In the genomic region with DNA sequence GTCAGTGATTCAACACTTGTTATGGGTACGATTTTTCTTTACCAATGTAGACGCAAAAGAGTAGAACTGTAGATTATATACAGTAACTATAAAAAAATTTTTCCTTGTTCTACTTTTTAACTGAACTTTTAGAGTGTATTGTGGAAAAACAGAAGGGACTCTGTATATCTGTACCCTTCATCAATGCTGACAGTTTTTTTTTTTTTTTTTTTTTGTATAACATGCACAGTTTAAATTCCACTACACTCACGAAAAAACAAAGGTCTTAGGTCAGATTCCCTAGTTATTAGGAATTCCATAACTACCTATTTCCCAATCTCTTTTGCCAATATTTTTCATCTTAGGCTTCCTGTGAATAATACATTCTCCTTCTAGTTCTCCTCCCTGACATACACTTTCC, we compare ENCODE assay signal across 22 cellular contexts. TPM values are rescaled to one million over a fixed set of nuclear protein-coding genes. Genes with fewer than 3 reads are reported as not detected.
A peak's percentile ranks its signal among the peaks of the same experiment; 100 is the strongest.
DNase-seq lines count a peak whose midpoint lies in the region; ATAC-seq and TF ChIP-seq lines count a peak whose summit lies in the region.
"Had no signal": no experiment of that assay in that cellular context is flagged by ENCODE, and none has a peak within 500 bp of the region (broad histone marks: within the 10 kb centered on the region; RNA-seq: fewer than 3 reads in every experiment).

No MANE protein-coding gene starts in this region.

- peaks cover 46% of the 10 kb centered on the region for H3K4me1 ChIP-seq in Loucy (ENCODE audit: insufficient read depth, low read length, poor library complexity, severe bottlenecking)

- H3K36me3 ChIP-seq in Loucy (ENCODE audit: insufficient read depth, low read length) = no peaks in the 10 kb centered on the region
- H3K36me3 ChIP-seq: esophagus muscularis mucosa, thoracic aorta had no signal

- no peaks in the 10 kb centered on the region for H3K27me3 ChIP-seq in Loucy (ENCODE audit: insufficient read depth, low read length, poor library complexity, severe bottlenecking)
- H3K27me3 ChIP-seq: esophagus muscularis mucosa, gastroesophageal sphincter had no signal

- no peak overlapping the region for H3K27ac ChIP-seq in coronary artery
- H3K27ac ChIP-seq: esophagus muscularis mucosa, gastroesophageal sphincter, thoracic aorta had no signal

- H3K9ac ChIP-seq in Loucy (ENCODE audit: low read depth, low read length, poor library complexity, severe bottlenecking) = no peak overlapping the region

- peak overlapping the region; percentile 65 for H3K27ac Mint-ChIP-seq in activated naive CD4-positive, alpha-beta T cell treated with anti-CD3 and anti-CD28 coated beads, Interleukin-2, amount 10 ng/mL, durations not matched to agents 7 days and 5 days
- H3K27ac Mint-ChIP-seq in activated T-helper 2 cell treated with anti-CD3 and anti-CD28 coated beads, Interferon-gamma antibody, Interleukin-2, Interleukin-4, amounts not matched to agents 10 μg/mL and 5 μg/mL and 100 μg/mL, durations not matched to agents 14 hours and 24 hours and 36 hours = peak overlapping the region; percentile 78
- H3K27ac Mint-ChIP-seq in stimulated activated effector memory CD8-positive, alpha-beta T cell treated with anti-CD3 and anti-CD28 coated beads, Interleukin-12 subunit alpha, Interleukin-12 subunit beta, amount 100 ng/mL, for 72 hours = no peak overlapping the region
- H3K27ac Mint-ChIP-seq: activated naive CD4-positive, alpha-beta T cell treated with anti-CD3 and anti-CD28 coated beads, Interleukin-2, amount 50 U/mL, for 24 hours had no signal

- no peaks in the 10 kb centered on the region for H3K9me3 ChIP-seq in Loucy (ENCODE audit: insufficient read depth, low read depth, low read length)

- H3K9me3 Mint-ChIP-seq in activated naive CD4-positive, alpha-beta T cell treated with anti-CD3 and anti-CD28 coated beads, Interleukin-2, amount 10 ng/mL, durations not matched to agents 7 days and 5 days = peaks cover 12% of the 10 kb centered on the region
- H3K9me3 Mint-ChIP-seq in activated T-helper 2 cell treated with anti-CD3 and anti-CD28 coated beads, Interferon-gamma antibody, Interleukin-2, Interleukin-4, amounts not matched to agents 10 μg/mL and 5 μg/mL and 100 μg/mL, durations not matched to agents 14 hours and 24 hours and 36 hours = peaks cover 18% of the 10 kb centered on the region
- peaks cover 4% of the 10 kb centered on the region for H3K9me3 Mint-ChIP-seq in stimulated activated effector memory CD8-positive, alpha-beta T cell treated with anti-CD3 and anti-CD28 coated beads, Interleukin-12 subunit alpha, Interleukin-12 subunit beta, amount 100 ng/mL, for 72 hours
- H3K9me3 Mint-ChIP-seq: activated naive CD4-positive, alpha-beta T cell treated with anti-CD3 and anti-CD28 coated beads, Interleukin-2, amount 50 U/mL, for 24 hours had no signal

- H2AFZ ChIP-seq in Loucy (ENCODE audit: low read length) = no peak overlapping the region

- no peak for DNase-seq in activated naive CD4-positive, alpha-beta T cell treated with anti-CD3 and anti-CD28 coated beads, Interleukin-2, amount 10 ng/mL, durations not matched to agents 7 days and 5 days
- no peak for DNase-seq in activated naive CD4-positive, alpha-beta T cell treated with anti-CD3 and anti-CD28 coated beads, Interleukin-2, amount 50 U/mL, for 16 hours
- no peak for DNase-seq in activated T-helper 2 cell treated with anti-CD3 and anti-CD28 coated beads, Interferon-gamma antibody, Interleukin-2, Interleukin-4, amounts not matched to agents 10 μg/mL and 5 μg/mL and 100 μg/mL, durations not matched to agents 14 hours and 24 hours and 36 hours (ENCODE audit: low spot score)
- DNase-seq in stimulated activated effector memory CD8-positive, alpha-beta T cell treated with anti-CD3 and anti-CD28 coated beads, Interleukin-12 subunit alpha, Interleukin-12 subunit beta, amount 100 ng/mL, for 72 hours (ENCODE audit: low spot score in 2 of 2) = no peak
- DNase-seq in coronary artery (ENCODE audit: low spot score) = no peak
- DNase-seq in DMS153 (lab: John Stamatoyannopoulos, UW) = no peak
- DNase-seq: activated CD4-positive, alpha-beta T cell treated with anti-CD3 and anti-CD28 coated beads for 48 hours; activated T-cell treated with anti-CD3 and anti-CD28 coated beads for 4 hours; effector CD8-positive, alpha-beta T cell; left ventricle myocardium superior; NCI-H1092; NCI-H2081 treated with DMSO at 0.1 percent for 48 hours; NCI-H82; SHP77 treated with DMSO at 0.1 percent for 48 hours; stimulated activated CD4-positive, alpha-beta T cell treated with anti-CD3 and anti-CD28 coated beads, Interleukin-1b, Interleukin-23, amount 100 ng/mL, for 48 hours had no signal

- peak overlapping the region; percentile 83 for H3K4me2 ChIP-seq in Loucy (ENCODE audit: low read depth, low read length, poor library complexity, severe bottlenecking)

- CTCF ChIA-PET in activated naive CD4-positive, alpha-beta T cell treated with anti-CD3 and anti-CD28 coated beads, Interleukin-2, amount 10 ng/mL, durations not matched to agents 7 days and 5 days (lab: Charles Lee) = no interaction called here

- no peaks in the 10 kb centered on the region for H3F3A ChIP-seq in Loucy (ENCODE audit: low read depth)

- no peaks in the 10 kb centered on the region for H3K27me3 Mint-ChIP-seq in activated naive CD4-positive, alpha-beta T cell treated with anti-CD3 and anti-CD28 coated beads, Interleukin-2, amount 10 ng/mL, durations not matched to agents 7 days and 5 days
- H3K27me3 Mint-ChIP-seq in activated T-helper 2 cell treated with anti-CD3 and anti-CD28 coated beads, Interferon-gamma antibody, Interleukin-2, Interleukin-4, amounts not matched to agents 10 μg/mL and 5 μg/mL and 100 μg/mL, durations not matched to agents 14 hours and 24 hours and 36 hours (ENCODE audit: low read depth) = no peaks in the 10 kb centered on the region
- H3K27me3 Mint-ChIP-seq: activated naive CD4-positive, alpha-beta T cell treated with anti-CD3 and anti-CD28 coated beads, Interleukin-2, amount 50 U/mL, for 24 hours had no signal

- peaks cover 75% of the 10 kb centered on the region for H3K4me1 Mint-ChIP-seq in activated naive CD4-positive, alpha-beta T cell treated with anti-CD3 and anti-CD28 coated beads, Interleukin-2, amount 10 ng/mL, durations not matched to agents 7 days and 5 days
- H3K4me1 Mint-ChIP-seq in activated T-helper 2 cell treated with anti-CD3 and anti-CD28 coated beads, Interferon-gamma antibody, Interleukin-2, Interleukin-4, amounts not matched to agents 10 μg/mL and 5 μg/mL and 100 μg/mL, durations not matched to agents 14 hours and 24 hours and 36 hours (ENCODE audit: low read depth) = peaks cover 69% of the 10 kb centered on the region
- peaks cover 71% of the 10 kb centered on the region for H3K4me1 Mint-ChIP-seq in stimulated activated effector memory CD8-positive, alpha-beta T cell treated with anti-CD3 and anti-CD28 coated beads, Interleukin-12 subunit alpha, Interleukin-12 subunit beta, amount 100 ng/mL, for 72 hours

- peaks cover 50% of the 10 kb centered on the region for H4K20me1 ChIP-seq in Loucy (ENCODE audit: insufficient read depth, low read length, poor library complexity, severe bottlenecking)

- TF ChIP-seq CTCF in Loucy (conservative IDR thresholded peaks at IDR 0.05; ENCODE audit: low read length) (no peak), coronary artery (IDR thresholded peaks at IDR 0.05) (no peak)

- no peak for ATAC-seq in stimulated activated effector memory CD8-positive, alpha-beta T cell treated with anti-CD3 and anti-CD28 coated beads, Interleukin-12 subunit alpha, Interleukin-12 subunit beta, amount 100 ng/mL, for 72 hours
- no peak for ATAC-seq in HG03196 (IDR thresholded peaks at IDR 0.05; ENCODE audit: unreplicated experiment)
- ATAC-seq: gastroesophageal sphincter, HCT116, left ventricle myocardium superior had no signal

- intact Hi-C loops in activated T-helper 2 cell treated with anti-CD3 and anti-CD28 coated beads, Interferon-gamma antibody, Interleukin-2, Interleukin-4, amounts not matched to agents 10 μg/mL and 5 μg/mL and 100 μg/mL, durations not matched to agents 14 hours and 24 hours and 36 hours (cut with micrococcal nuclease) = no loop called here

- no peak overlapping the region for H3K4me3 Mint-ChIP-seq in activated naive CD4-positive, alpha-beta T cell treated with anti-CD3 and anti-CD28 coated beads, Interleukin-2, amount 10 ng/mL, durations not matched to agents 7 days and 5 days
- peak overlapping the region; percentile 71 for H3K4me3 Mint-ChIP-seq in activated T-helper 2 cell treated with anti-CD3 and anti-CD28 coated beads, Interferon-gamma antibody, Interleukin-2, Interleukin-4, amounts not matched to agents 10 μg/mL and 5 μg/mL and 100 μg/mL, durations not matched to agents 14 hours and 24 hours and 36 hours (ENCODE audit: low read depth)
- H3K4me3 Mint-ChIP-seq in stimulated activated effector memory CD8-positive, alpha-beta T cell treated with anti-CD3 and anti-CD28 coated beads, Interleukin-12 subunit alpha, Interleukin-12 subunit beta, amount 100 ng/mL, for 72 hours = peak overlapping the region; percentile 100
- H3K4me3 Mint-ChIP-seq: activated naive CD4-positive, alpha-beta T cell treated with anti-CD3 and anti-CD28 coated beads, Interleukin-2, amount 50 U/mL, for 24 hours had no signal

- H3K9me2 ChIP-seq in Loucy (replicated peaks; ENCODE audit: low read depth, low read length) = no peaks in the 10 kb centered on the region

- peaks cover 56% of the 10 kb centered on the region for H3K36me3 Mint-ChIP-seq in activated naive CD4-positive, alpha-beta T cell treated with anti-CD3 and anti-CD28 coated beads, Interleukin-2, amount 10 ng/mL, durations not matched to agents 7 days and 5 days
- peaks cover 63% of the 10 kb centered on the region for H3K36me3 Mint-ChIP-seq in activated T-helper 2 cell treated with anti-CD3 and anti-CD28 coated beads, Interferon-gamma antibody, Interleukin-2, Interleukin-4, amounts not matched to agents 10 μg/mL and 5 μg/mL and 100 μg/mL, durations not matched to agents 14 hours and 24 hours and 36 hours (ENCODE audit: low read depth)
- peaks cover 56% of the 10 kb centered on the region for H3K36me3 Mint-ChIP-seq in stimulated activated effector memory CD8-positive, alpha-beta T cell treated with anti-CD3 and anti-CD28 coated beads, Interleukin-12 subunit alpha, Interleukin-12 subunit beta, amount 100 ng/mL, for 72 hours

- H3K79me2 ChIP-seq in Loucy (ENCODE audit: insufficient read depth, low read length) = peaks cover 100% of the 10 kb centered on the region

- H3K4me3 ChIP-seq in Loucy (ENCODE audit: low read length, poor library complexity, severe bottlenecking) (peak overlapping the region; percentile 96), coronary artery (no peak overlapping the region)
- H3K4me3 ChIP-seq: esophagus muscularis mucosa, gastroesophageal sphincter, thoracic aorta had no signal

RNA-seq across cellular contexts. Expression of gene DDHD1, which starts 6.4 kb away (rescaled TPM):
- total RNA-seq in activated T-helper 2 cell treated with anti-CD3 and anti-CD28 coated beads, Interferon-gamma antibody, Interleukin-2, Interleukin-4, amounts not matched to agents 10 μg/mL and 5 μg/mL and 100 μg/mL, durations not matched to agents 14 hours and 24 hours and 36 hours = 53.7 and 54.6 TPM in 2 replicates
